In genomic region chr12:57895337-57896138, GRCh38 we compare ENCODE assay signal across 8 cellular contexts. TPM values are rescaled to one million over a fixed set of nuclear protein-coding genes. Genes with fewer than 3 reads are reported as not detected.
DNase-seq lines count a peak whose midpoint lies in the region; TF ChIP-seq lines count a peak whose summit lies in the region.

No MANE protein-coding gene starts in this region.

- TF ChIP-seq CTCF in right atrium auricular region (IDR thresholded peaks at IDR 0.05) (no peak), brain (conservative IDR thresholded peaks at IDR 0.05) (no peak), vagina (IDR thresholded peaks at IDR 0.05) (no peak)

- no peak for DNase-seq in right atrium auricular region (ENCODE audit: low spot score)
- DNase-seq in cardiac septum (ENCODE audit: low spot score), result no peak
- DNase-seq in vagina (ENCODE audit: extremely low spot score in 2 of 2), result no peak
- no peak for DNase-seq in DMS153 (lab: John Stamatoyannopoulos, UW)
- no peak for DNase-seq in GDM1 (lab: John Stamatoyannopoulos, UW)
- no peak for DNase-seq in activated naive CD4-positive, alpha-beta T cell treated with anti-CD3 and anti-CD28 coated beads, Interleukin-2, amount 50 U/mL, for 16 hours

- H3K4me1 ChIP-seq in right atrium auricular region (peaks cover 0 to 89% of the 10 kb centered on the region in 2 donors), muscle layer of duodenum (ENCODE audit: control insufficient read depth in 1 of 2, insufficient read depth in 2 of 2, low read length in 2 of 2) (peaks cover 59% of the 10 kb centered on the region in 2 donors), vagina (peaks cover 89% of the 10 kb centered on the region)

- H3K36me3 ChIP-seq in right atrium auricular region, result no peaks in the 10 kb centered on the region
- peaks cover 0 to 6% of the 10 kb centered on the region in 2 donors for H3K36me3 ChIP-seq in muscle layer of duodenum (ENCODE audit: control insufficient read depth in 1 of 2, insufficient read depth in 2 of 2, low read length in 2 of 2)
- no peaks in the 10 kb centered on the region for H3K36me3 ChIP-seq in vagina

- H3K4me3 ChIP-seq in right atrium auricular region (no peak overlapping the region), muscle layer of duodenum (ENCODE audit: low read depth in 1 of 2, low read length in 2 of 2) (peak overlapping the region in 1 of 2 donors; percentile 60), vagina (peak overlapping the region; percentile 55 to 77)

- H3K27me3 Mint-ChIP-seq in brain, result peaks cover 4% of the 10 kb centered on the region

- peak overlapping the region; percentile 99 to 100 (median 99) for H3K27ac Mint-ChIP-seq in brain

- intact Hi-C loops in cardiac septum (cut with DNase I) (loop anchor here (2.0 kb wide), 3 partner anchors 49 to 65 kb away; partner anchors contain the start of gene CTDSP2), vagina (cut with DNase I) (loop anchor here (2.0 to 5.0 kb wide), 2 partner anchors 51 to 63 kb away; no protein-coding TSS in a partner anchor)

- no peaks in the 10 kb centered on the region for H3K36me3 Mint-ChIP-seq in brain

- H3K27me3 ChIP-seq in right atrium auricular region (no peaks in the 10 kb centered on the region), muscle layer of duodenum (ENCODE audit: low read depth, low read length) (no peaks in the 10 kb centered on the region), vagina (no peaks in the 10 kb centered on the region)

- peak overlapping the region; percentile 70 to 85 (median 79) for H3K4me3 Mint-ChIP-seq in brain

- peak overlapping the region; percentile 95 to 100 for H3K27ac ChIP-seq in right atrium auricular region
- H3K27ac ChIP-seq in muscle layer of duodenum (ENCODE audit: low read length), result peak overlapping the region; percentile 97
- H3K27ac ChIP-seq in vagina, result peak overlapping the region; percentile 97

- H3K9me3 ChIP-seq in right atrium auricular region, result no peaks in the 10 kb centered on the region
- no peaks in the 10 kb centered on the region for H3K9me3 ChIP-seq in muscle layer of duodenum (ENCODE audit: control insufficient read depth in 1 of 2, low read length in 2 of 2)
- no peaks in the 10 kb centered on the region for H3K9me3 ChIP-seq in vagina

- no peaks in the 10 kb centered on the region for H3K9me3 Mint-ChIP-seq in brain

- H3K4me1 Mint-ChIP-seq in brain, result peaks cover 88% of the 10 kb centered on the region

- no peak for TF ChIP-seq POLR2A in vagina (IDR thresholded peaks at IDR 0.05)

RNA-seq across cellular contexts. Expression of gene ATP23, which starts 45.8 kb away (rescaled TPM):
- total RNA-seq in right atrium auricular region (1 to 10 TPM; 2.6 to 6.0 TPM), cardiac septum (6.2 TPM), vagina (31.9 TPM)
- polyA plus RNA-seq in brain (ENCODE audit: insufficient read depth, low read depth, low replicate concordance), result 9.6 TPM

RNA-seq across cellular contexts. Expression of gene CTDSP2, which starts 49.0 kb away (rescaled TPM):
- 100 to 1,000 TPM in 1 of 2 donors, 10 to 100 TPM in 1; 67.6 to 105 TPM for total RNA-seq in right atrium auricular region
- total RNA-seq in cardiac septum, result 89.2 TPM
- polyA plus RNA-seq in brain (ENCODE audit: insufficient read depth, low read depth, low replicate concordance), result 67.6 TPM
- total RNA-seq in vagina, result 108 TPM

Comparison
In these comparisons a context has a peak if more than half of its experiments do, and no peak if none do; other contexts are left out.
1. H3K4me3 ChIP-seq: peak in vagina (2 of 2); none in right atrium auricular region (0 of 2).
2. Peak in every context shown above with its lines, with median percentiles within 50 percentile points of each other: H3K27ac ChIP-seq.